8 cellular contexts compared by ENCODE assay signal in the genomic region with DNA sequence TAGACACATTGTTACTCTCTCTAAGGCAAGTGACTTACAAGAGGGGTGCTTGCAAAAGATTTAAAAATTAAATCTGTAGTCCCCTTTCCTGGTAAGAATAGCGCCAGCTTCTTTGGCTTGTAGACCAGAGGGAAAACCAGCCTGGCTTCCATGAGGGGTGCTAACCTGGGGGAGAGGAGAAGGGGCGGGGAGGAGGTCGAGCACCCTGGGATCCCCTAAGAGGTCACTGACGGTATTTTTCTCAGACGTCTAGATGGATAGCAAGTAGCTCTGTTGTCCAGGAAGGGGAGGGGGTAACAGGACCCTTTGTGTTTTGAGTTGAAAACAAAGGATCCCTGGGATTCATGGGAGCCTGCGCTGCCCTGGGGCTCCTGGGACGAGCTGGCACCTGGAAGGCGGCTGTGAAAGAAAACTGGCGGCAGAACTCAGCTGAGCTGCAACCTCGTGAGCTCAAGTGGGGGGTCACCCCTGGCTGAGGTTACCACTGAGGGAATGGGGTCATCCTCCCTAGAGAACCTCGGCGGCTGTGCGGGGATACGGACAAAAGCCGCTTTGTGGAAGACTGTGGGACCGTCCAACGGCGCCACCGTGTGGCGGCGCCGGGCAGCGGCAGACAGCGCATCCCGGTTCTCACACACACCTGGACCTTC. TPM values are rescaled to one million over a fixed set of nuclear protein-coding genes. Genes with fewer than 3 reads are reported as not detected.
DNase-seq lines count a peak whose midpoint lies in the region; ATAC-seq, FAIRE-seq and TF ChIP-seq lines count a peak whose summit lies in the region.

No MANE protein-coding gene starts in this region.

- no peaks in the 10 kb centered on the region for H3K9me3 Mint-ChIP-seq in CD8-positive, alpha-beta T cell
- H3K9me3 Mint-ChIP-seq in neural crest cell: peaks cover 9% of the 10 kb centered on the region

- WGBS in thyroid gland, 2 donors: 19% methylated on average over 12 to 15 of the region's 25 CpGs

- no peaks in the 10 kb centered on the region for H3K4me1 Mint-ChIP-seq in CD8-positive, alpha-beta T cell (ENCODE audit: low read depth)
- H3K4me1 Mint-ChIP-seq in neural crest cell: peaks cover 44% of the 10 kb centered on the region

- FAIRE-seq in GM19239 (lab: Jason Lieb, UNC): peak; percentile 47

- H3K27ac Mint-ChIP-seq in CD8-positive, alpha-beta T cell: no peak overlapping the region
- H3K27ac Mint-ChIP-seq in neural crest cell (ENCODE audit: unreplicated experiment): peak overlapping the region; percentile 96

- H3K4me3 Mint-ChIP-seq in CD8-positive, alpha-beta T cell: no peak overlapping the region
- H3K4me3 Mint-ChIP-seq in neural crest cell: peak overlapping the region; percentile 75

- POLR2A ChIA-PET in CD8-positive, alpha-beta T cell (lab: Charles Lee): no interaction called here

- H3K9me3 ChIP-seq in CD8-positive, alpha-beta T cell (ENCODE audit: low read length): no peaks in the 10 kb centered on the region
- H3K9me3 ChIP-seq in thyroid gland: no peaks in the 10 kb centered on the region

- H3K36me3 ChIP-seq in CD8-positive, alpha-beta T cell (ENCODE audit: insufficient read depth, low read length): no peaks in the 10 kb centered on the region
- H3K36me3 ChIP-seq in thyroid gland: no peaks in the 10 kb centered on the region

- ATAC-seq in CD8-positive, alpha-beta T cell: peak; percentile 81
- peak; percentile 81 for ATAC-seq in HG03432 (IDR thresholded peaks at IDR 0.05; ENCODE audit: unreplicated experiment)

- TF ChIP-seq CTCF in CD8-positive, alpha-beta T cell (IDR thresholded peaks at IDR 0.05): peak; percentile 91
- TF ChIP-seq CTCF in fibroblast of the aortic adventitia (IDR thresholded peaks at IDR 0.05; ENCODE audit: insufficient read depth, low read length) (peak; percentile 98), neural crest cell (conservative IDR thresholded peaks at IDR 0.05) (peak; percentile 99), thyroid gland (IDR thresholded peaks at IDR 0.05) (peak; percentile 86 to 97 (median 88))

- intact Hi-C loops in CD8-positive, alpha-beta T cell (cut with DNase I, micrococcal nuclease): loop anchor here in 1 of 2 experiments (1.0 to 10.0 kb wide), 5 partner anchors 144 to 917 kb away; a partner anchor contains a TSS
- intact Hi-C loops in thyroid gland (cut with DNase I): no loop called here

- no peak overlapping the region for H3K27ac ChIP-seq in CD8-positive, alpha-beta T cell (ENCODE audit: low read depth, low read length)
- H3K27ac ChIP-seq in thyroid gland: peak overlapping the region; percentile 44 to 95 (median 72)

- peaks cover 4% of the 10 kb centered on the region for H3K4me1 ChIP-seq in CD8-positive, alpha-beta T cell (ENCODE audit: insufficient read depth, low read length)
- peaks cover 41 to 45% of the 10 kb centered on the region in 2 donors for H3K4me1 ChIP-seq in thyroid gland

- no peak for TF ChIP-seq POLR2A in thyroid gland (IDR thresholded peaks at IDR 0.05)

- H3K27me3 Mint-ChIP-seq in CD8-positive, alpha-beta T cell (ENCODE audit: low read depth): peaks cover 53% of the 10 kb centered on the region
- H3K27me3 Mint-ChIP-seq in neural crest cell (ENCODE audit: low read depth): no peaks in the 10 kb centered on the region

- H3K4me3 ChIP-seq in CD8-positive, alpha-beta T cell (ENCODE audit: low read depth, low read length): no peak overlapping the region
- H3K4me3 ChIP-seq in fibroblast of the aortic adventitia (ENCODE audit: low read depth, low read length) (peak overlapping the region; percentile 51), thyroid gland (replicated peaks in 1 of 3) (no peak overlapping the region)

- DNase-seq in CD8-positive, alpha-beta T cell: peak; percentile 10 to 72 (median 50)
- DNase-seq in GM19239 (ENCODE audit: insufficient read length, low spot score) (peak; percentile 59), NCI-H82 (lab: John Stamatoyannopoulos, UW) (peak; percentile 72), fibroblast of the aortic adventitia (ENCODE audit: low read depth) (peak; percentile 54), neural crest cell (ENCODE audit: low read depth, low spot score) (peak; percentile 67), thyroid gland (peak; percentile 67 to 74)
- peak; percentile 69 to 74 for DNase-seq in activated T-cell treated with anti-CD3 and anti-CD28 coated beads, Interleukin-2, amount 50 U/mL, for 48 hours

- H3K27me3 ChIP-seq in CD8-positive, alpha-beta T cell (ENCODE audit: insufficient read depth, low read length): no peaks in the 10 kb centered on the region
- no peaks in the 10 kb centered on the region for H3K27me3 ChIP-seq in thyroid gland

- H3K36me3 Mint-ChIP-seq in CD8-positive, alpha-beta T cell: no peaks in the 10 kb centered on the region
- H3K36me3 Mint-ChIP-seq in neural crest cell (ENCODE audit: low read depth): peaks cover 3% of the 10 kb centered on the region

- CTCF ChIA-PET in CD8-positive, alpha-beta T cell (lab: Charles Lee): interaction anchor here (0.6 to 3.4 kb wide), 27 partner anchors 9 to 695 kb away, joined by 3 to 38 read pairs (median 4); no protein-coding TSS in a partner anchor

RNA-seq across cellular contexts. Expression of a gene that starts 37.8 kb away (rescaled TPM):
- total RNA-seq in CD8-positive, alpha-beta T cell: 10 to 100 TPM; 17.2 to 18.1 TPM
- 38.0 and 150 TPM in 2 replicates for total RNA-seq in fibroblast of the aortic adventitia (ENCODE audit: low replicate concordance)
- 64.5 and 66.7 TPM in 2 replicates for total RNA-seq in neural crest cell
- 10 to 100 TPM; 34.8 to 83.9 (median 57.6) TPM for total RNA-seq in thyroid gland

RNA-seq across cellular contexts. Expression of a gene that starts 48.1 kb away (rescaled TPM):
- not detected for total RNA-seq in CD8-positive, alpha-beta T cell
- total RNA-seq in fibroblast of the aortic adventitia (ENCODE audit: low replicate concordance) (25.2 and 28.1 TPM in 2 replicates), neural crest cell (3.6 and 3.8 TPM in 2 replicates), thyroid gland (10 to 100 TPM in 3 of 4 donors, 1 to 10 TPM in 1; 3.6 to 19.8 (median 12.3) TPM)
